ENCODE assay signal across 8 cellular contexts in genomic region chr7:149071641-149072437, GRCh38. TPM values are rescaled to one million over a fixed set of nuclear protein-coding genes. Genes with fewer than 3 reads are reported as not detected.
DNase-seq lines count a peak whose midpoint lies in the region; ATAC-seq and TF ChIP-seq lines count a peak whose summit lies in the region.

No MANE protein-coding gene starts in this region.

- H3K27me3 ChIP-seq in ascending aorta (no peaks in the 10 kb centered on the region), colonic mucosa (no peaks in the 10 kb centered on the region)

- H3K9me3 Mint-ChIP-seq in activated B cell treated with CpG ODN at 0.5 μM for 24 hours, result no peaks in the 10 kb centered on the region
- H3K9me3 Mint-ChIP-seq in progenitor cell of endocrine pancreas (ENCODE audit: low read depth), result no peaks in the 10 kb centered on the region

- H3K36me3 ChIP-seq in ascending aorta (peaks cover 28 to 30% of the 10 kb centered on the region in 2 donors), colonic mucosa (no peaks in the 10 kb centered on the region)

- H3K4me3 ChIP-seq in ascending aorta, result no peak overlapping the region
- H3K4me3 ChIP-seq in colonic mucosa, result no peak overlapping the region

- H3K4me1 ChIP-seq in ascending aorta (no peaks in the 10 kb centered on the region), colonic mucosa (no peaks in the 10 kb centered on the region)

- ATAC-seq in activated B cell treated with CpG ODN at 0.5 μM for 24 hours (ENCODE audit: low read depth), result peak; percentile 45
- no peak for ATAC-seq in HG03571 (IDR thresholded peaks at IDR 0.05; ENCODE audit: unreplicated experiment)

- peak; percentile 85 for DNase-seq in CMK (ENCODE audit: low read depth)
- no peak for DNase-seq in activated B cell treated with CpG ODN at 0.5 μM for 24 hours
- DNase-seq in effector CD4-positive, alpha-beta T cell, result peak; percentile 21
- DNase-seq in progenitor cell of endocrine pancreas (ENCODE audit: low spot score, unreplicated experiment), result no peak
- no peak for DNase-seq in ascending aorta (ENCODE audit: low spot score in 2 of 2)
- no peak for DNase-seq in colonic mucosa
- no peak for DNase-seq in NCI-H2171 treated with DMSO at 0.1 percent for 48 hours (lab: John Stamatoyannopoulos, UW)

- H3K27ac ChIP-seq in ascending aorta (no peak overlapping the region), colonic mucosa (no peak overlapping the region)

- intact Hi-C loops in activated B cell treated with CpG ODN at 0.5 μM for 24 hours (cut with micrococcal nuclease), result no loop called here
- intact Hi-C loops in ascending aorta (cut with DNase I), result no loop called here
- intact Hi-C loops in colonic mucosa (cut with DNase I), result no loop called here

- CTCF ChIA-PET in activated B cell treated with CpG ODN at 0.5 μM for 24 hours (lab: Charles Lee), result interaction anchor here (1.4 to 2.0 kb wide), 3 partner anchors 10 to 66 kb away, joined by 4 to 8 read pairs (median 6); no protein-coding TSS in a partner anchor

- H3K27ac Mint-ChIP-seq in activated B cell treated with CpG ODN at 0.5 μM for 24 hours (no peak overlapping the region), progenitor cell of endocrine pancreas (no peak overlapping the region)

- H3K9me3 ChIP-seq in ascending aorta (no peaks in the 10 kb centered on the region), colonic mucosa (no peaks in the 10 kb centered on the region)

- H3K4me3 Mint-ChIP-seq in activated B cell treated with CpG ODN at 0.5 μM for 24 hours (no peak overlapping the region), progenitor cell of endocrine pancreas (ENCODE audit: low read depth) (no peak overlapping the region)

- no peaks in the 10 kb centered on the region for H3K27me3 Mint-ChIP-seq in activated B cell treated with CpG ODN at 0.5 μM for 24 hours
- H3K27me3 Mint-ChIP-seq in progenitor cell of endocrine pancreas, result no peaks in the 10 kb centered on the region

- POLR2A ChIA-PET in activated B cell treated with CpG ODN at 0.5 μM for 24 hours (lab: Charles Lee), result no interaction called here

- TF ChIP-seq CTCF in activated B cell treated with CpG ODN at 0.5 μM for 24 hours (IDR thresholded peaks at IDR 0.05) (no peak), progenitor cell of endocrine pancreas (IDR thresholded peaks at IDR 0.05; ENCODE audit: unreplicated experiment) (peak; percentile 32), ascending aorta (IDR thresholded peaks at IDR 0.05) (no peak), colonic mucosa (IDR thresholded peaks at IDR 0.05) (no peak)

- H3K4me1 Mint-ChIP-seq in activated B cell treated with CpG ODN at 0.5 μM for 24 hours, result peaks cover 4% of the 10 kb centered on the region
- no peaks in the 10 kb centered on the region for H3K4me1 Mint-ChIP-seq in progenitor cell of endocrine pancreas (ENCODE audit: low read depth)

- peaks cover 40% of the 10 kb centered on the region for H3K36me3 Mint-ChIP-seq in activated B cell treated with CpG ODN at 0.5 μM for 24 hours (ENCODE audit: low read depth)
- peaks cover 22% of the 10 kb centered on the region for H3K36me3 Mint-ChIP-seq in progenitor cell of endocrine pancreas (ENCODE audit: insufficient read depth)

- H3K9ac ChIP-seq in colonic mucosa (ENCODE audit: low read depth in 2 of 2, low read length in 2 of 2), result no peak overlapping the region

RNA-seq across cellular contexts. Expression of gene ZNF786, which starts 18.7 kb away (rescaled TPM):
- total RNA-seq in activated B cell treated with CpG ODN at 0.5 μM for 24 hours (9.2 and 11.0 TPM in 2 replicates), progenitor cell of endocrine pancreas (18.0 and 20.6 TPM in 2 replicates), ascending aorta (8.4 TPM), colonic mucosa (1 to 10 TPM; 4.8 to 5.4 TPM)

RNA-seq across cellular contexts. Expression of gene PDIA4, which starts 43.5 kb away (rescaled TPM):
- total RNA-seq in activated B cell treated with CpG ODN at 0.5 μM for 24 hours (57.4 and 59.4 TPM in 2 replicates), progenitor cell of endocrine pancreas (238 TPM in 2 replicates), ascending aorta (129 TPM), colonic mucosa (100 to 1,000 TPM; 218 to 485 TPM)

RNA-seq across cellular contexts. Expression of gene ZNF425, which starts 54.3 kb away (rescaled TPM):
- total RNA-seq in activated B cell treated with CpG ODN at 0.5 μM for 24 hours (1.4 and 1.9 TPM in 2 replicates), progenitor cell of endocrine pancreas (5.3 and 8.0 TPM in 2 replicates), ascending aorta (not detected), colonic mucosa (1 to 10 TPM in 1 of 2 donors, under 1 TPM in 1; 0.96 to 1.0 TPM)

Comparison
In these comparisons a context has a peak if more than half of its experiments do, and no peak if none do; other contexts are left out.
1. DNase-seq: peak in CMK (single experiment) and effector CD4-positive, alpha-beta T cell (single experiment); none in activated B cell treated with CpG ODN at 0.5 μM for 24 hours (single experiment), progenitor cell of endocrine pancreas (single experiment), ascending aorta (0 of 2), colonic mucosa (single experiment) and NCI-H2171 treated with DMSO at 0.1 percent for 48 hours (single experiment).